Comparison of ENCODE assay signal across 30 cellular contexts in the genomic region with DNA sequence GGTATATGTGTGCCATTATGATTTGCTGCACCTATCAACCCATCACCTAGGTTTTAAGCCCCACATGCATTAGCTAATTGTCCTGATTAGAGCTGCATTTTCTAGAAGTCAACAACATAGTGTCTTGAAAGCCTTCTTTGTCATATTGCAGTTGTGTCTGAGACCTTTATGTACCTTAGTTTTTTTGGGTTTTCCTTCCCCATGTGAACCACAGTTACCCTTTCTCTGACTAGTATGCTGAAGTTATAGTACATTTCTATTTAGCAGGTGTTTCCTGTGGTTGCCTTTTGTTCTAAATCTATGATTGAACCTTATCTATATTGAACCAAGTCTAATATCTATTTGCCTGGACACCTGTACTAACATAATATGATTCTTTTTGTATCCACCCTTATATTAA.
"Had no signal": no experiment of that assay in that cellular context is flagged by ENCODE, and none has a peak within 500 bp of the region (broad histone marks: within the 10 kb centered on the region; RNA-seq: fewer than 3 reads in every experiment).

No MANE protein-coding gene starts in this region.

- H3K9ac ChIP-seq: KMS-11 had no signal

- DNase-seq: activated CD4-positive, alpha-beta memory T cell treated with anti-CD3 and anti-CD28 coated beads, Interleukin-2, amount 10 ng/mL, durations not matched to agents 7 days and 5 days; activated CD4-positive, alpha-beta T cell treated with anti-CD3 and anti-CD28 coated beads for 1 hour; activated CD4-positive, alpha-beta T cell treated with anti-CD3 and anti-CD28 coated beads for 48 hours; activated CD4-positive, CD25-positive, alpha-beta regulatory T cell; activated CD8-positive, alpha-beta memory T cell treated with anti-CD3 and anti-CD28 coated beads for 24 hours; activated CD8-positive, alpha-beta memory T cell treated with anti-CD3 and anti-CD28 coated beads, Interleukin-2, amount 10 ng/mL, durations not matched to agents 7 days and 5 days; activated CD8-positive, alpha-beta memory T cell treated with anti-CD3 and anti-CD28 coated beads, Interleukin-2, amount 50 U/mL, for 48 hours; activated effector memory CD4-positive, alpha-beta T cell treated with anti-CD3 and anti-CD28 coated beads, Interleukin-2, amount 50 U/mL, for 16 hours; activated naive CD4-positive, alpha-beta T cell; activated naive CD4-positive, alpha-beta T cell treated with anti-CD3 and anti-CD28 coated beads, Interleukin-2, amount 50 U/mL, for 16 hours; activated naive CD8-positive, alpha-beta T cell treated with anti-CD3 and anti-CD28 coated beads for 36 hours; activated T-cell treated with anti-CD3 and anti-CD28 coated beads, Interleukin-2, amount 50 U/mL, for 48 hours; amniotic stem cell; aorta; brain microvascular endothelial cell; central memory CD4-positive, alpha-beta T cell; NCI-H1105; NCI-H1417 treated with DMSO at 0.1 percent for 48 hours; NCI-H1694 treated with DMSO at 0.1 percent for 48 hours; NCI-H2029; NCI-H510A; NCI-H526; NCI-H748 treated with DMSO at 0.1 percent for 48 hours; OCI-M1; SHP77; SJCRH30; T1000; WERI-Rb-1 had no signal

- H3K36me3 ChIP-seq: brain microvascular endothelial cell, SJCRH30, WERI-Rb-1 had no signal

- H3K4me3 Mint-ChIP-seq: activated CD4-positive, alpha-beta memory T cell treated with anti-CD3 and anti-CD28 coated beads, Interleukin-2, amount 10 ng/mL, durations not matched to agents 7 days and 5 days; activated CD8-positive, alpha-beta memory T cell treated with anti-CD3 and anti-CD28 coated beads, Interleukin-2, amount 10 ng/mL, durations not matched to agents 7 days and 5 days; activated naive CD8-positive, alpha-beta T cell treated with anti-CD3 and anti-CD28 coated beads for 36 hours had no signal

- H3K9me3 Mint-ChIP-seq: activated CD4-positive, alpha-beta memory T cell treated with anti-CD3 and anti-CD28 coated beads, Interleukin-2, amount 10 ng/mL, durations not matched to agents 7 days and 5 days had no signal

- H3K4me2 ChIP-seq: KMS-11 had no signal

- ATAC-seq: activated CD8-positive, alpha-beta memory T cell treated with anti-CD3 and anti-CD28 coated beads, Interleukin-2, amount 10 ng/mL, durations not matched to agents 7 days and 5 days had no signal

- H3K27me3 ChIP-seq: brain microvascular endothelial cell, SJCRH30 had no signal

- H3K27ac Mint-ChIP-seq: activated CD4-positive, alpha-beta memory T cell treated with anti-CD3 and anti-CD28 coated beads, Interleukin-2, amount 10 ng/mL, durations not matched to agents 7 days and 5 days; activated CD8-positive, alpha-beta memory T cell treated with anti-CD3 and anti-CD28 coated beads, Interleukin-2, amount 10 ng/mL, durations not matched to agents 7 days and 5 days; activated naive CD8-positive, alpha-beta T cell treated with anti-CD3 and anti-CD28 coated beads for 36 hours had no signal

- H3K27me3 Mint-ChIP-seq: activated CD8-positive, alpha-beta memory T cell treated with anti-CD3 and anti-CD28 coated beads, Interleukin-2, amount 10 ng/mL, durations not matched to agents 7 days and 5 days; activated naive CD8-positive, alpha-beta T cell treated with anti-CD3 and anti-CD28 coated beads for 36 hours had no signal

- H3K4me1 Mint-ChIP-seq: activated CD4-positive, alpha-beta memory T cell treated with anti-CD3 and anti-CD28 coated beads, Interleukin-2, amount 10 ng/mL, durations not matched to agents 7 days and 5 days; activated CD8-positive, alpha-beta memory T cell treated with anti-CD3 and anti-CD28 coated beads, Interleukin-2, amount 10 ng/mL, durations not matched to agents 7 days and 5 days had no signal

- H3K4me1 ChIP-seq: SJCRH30 had no signal

- H3K27ac ChIP-seq: brain microvascular endothelial cell, KMS-11, SJCRH30, SK-N-MC, WERI-Rb-1 had no signal

- H3K4me3 ChIP-seq: SJCRH30, SK-N-MC had no signal

- H3K36me3 Mint-ChIP-seq: activated CD8-positive, alpha-beta memory T cell treated with anti-CD3 and anti-CD28 coated beads, Interleukin-2, amount 10 ng/mL, durations not matched to agents 7 days and 5 days had no signal

- H3K9me3 ChIP-seq: SJCRH30 had no signal
